Comparison of ENCODE assay signal across 8 cellular contexts in the genomic region with DNA sequence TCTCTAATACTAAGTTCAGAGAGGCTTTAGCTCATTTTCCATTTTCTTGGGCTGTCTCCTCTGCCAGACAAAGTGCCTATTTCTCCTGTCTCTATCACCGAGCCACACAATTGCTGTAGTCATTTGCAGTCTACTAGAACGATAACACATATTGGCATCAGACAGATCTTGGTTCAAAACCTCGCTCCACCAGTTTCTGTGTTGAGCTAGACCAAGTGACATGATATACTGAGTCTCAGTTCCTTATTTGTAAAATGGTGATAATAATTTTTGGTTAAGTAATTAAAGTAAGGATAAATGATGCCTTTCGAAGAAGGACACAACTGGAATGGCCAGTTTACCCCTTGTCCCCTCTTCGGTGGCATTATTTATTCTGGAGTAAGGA. TPM values are rescaled to one million over a fixed set of nuclear protein-coding genes. Genes with fewer than 3 reads are reported as not detected.
DNase-seq lines count a peak whose midpoint lies in the region; ATAC-seq and TF ChIP-seq lines count a peak whose summit lies in the region.

No MANE protein-coding gene starts in this region.

- TF ChIP-seq CTCF in HL-60 (IDR thresholded peaks at IDR 0.05; ENCODE audit: insufficient read depth, low read length): no peak
- TF ChIP-seq CTCF in dorsolateral prefrontal cortex (IDR thresholded peaks at IDR 0.05 in 54 of 56, conservative IDR thresholded peaks at IDR 0.05 in 2 of 56; ENCODE audit: low read depth in 1 of 56, partially characterized antibody in 56 of 56): no peak
- TF ChIP-seq CTCF in GM10248 (IDR thresholded peaks at IDR 0.05; ENCODE audit: control extremely low read depth, extremely low read depth, low read depth, missing control alignments): no peak

- CTCF ChIA-PET in GM10248 (lab: Yijun Ruan, JAX): interaction anchor here (0.8 to 3.7 kb wide), 7 partner anchors 10 to 631 kb away, joined by 3 to 19 read pairs (median 3); no protein-coding TSS in a partner anchor

- H3K9ac ChIP-seq in BLaER1 treated with 17β-estradiol and CSF1 and Interleukin-3, amounts not matched to agents 10 nM and 100 nM: peak overlapping the region in 10 of 11 experiments; percentile 92 to 100 (median 98); a peak in 15 of 22 replicates
- H3K9ac ChIP-seq in rectal smooth muscle tissue (ENCODE audit: low read length): no peak overlapping the region

- peaks cover 36 to 50% (median 41%) of the 10 kb centered on the region in 10 experiments for H3K4me1 ChIP-seq in BLaER1 treated with 17β-estradiol and CSF1 and Interleukin-3, amounts not matched to agents 10 nM and 100 nM
- H3K4me1 ChIP-seq in rectal smooth muscle tissue (ENCODE audit: control insufficient read depth, insufficient read depth, low read length): peaks cover 15% of the 10 kb centered on the region

- POLR2A ChIA-PET in GM10248 (lab: Yijun Ruan, JAX): interaction anchor here (1.8 to 3.0 kb wide), 2 partner anchors 10 to 13 kb away, joined by 4 to 15 read pairs; no protein-coding TSS in a partner anchor

- peak overlapping the region in 10 of 11 experiments; percentile 4 to 39 (median 18); a peak in 10 of 22 replicates for H3K4me2 ChIP-seq in BLaER1 treated with 17β-estradiol and CSF1 and Interleukin-3, amounts not matched to agents 10 nM and 100 nM

- peak overlapping the region; percentile 92 to 100 (median 97); a peak in 21 of 22 replicates for H3K27ac ChIP-seq in BLaER1 treated with 17β-estradiol and CSF1 and Interleukin-3, amounts not matched to agents 10 nM and 100 nM
- H3K27ac ChIP-seq in HL-60 (replicated peaks) (peak overlapping the region; percentile 90), dorsolateral prefrontal cortex (peak overlapping the region; percentile 59 to 97 (median 91)), rectal smooth muscle tissue (ENCODE audit: low read depth, low read length) (peak overlapping the region; percentile 50)

- H3K4me3 ChIP-seq in BLaER1 treated with 17β-estradiol and CSF1 and Interleukin-3, amounts not matched to agents 10 nM and 100 nM: peak overlapping the region in 7 of 10 experiments; percentile 87 to 98 (median 95); a peak in 8 of 20 replicates
- H3K4me3 ChIP-seq in HL-60 (replicated peaks; ENCODE audit: insufficient read depth, low read length) (no peak overlapping the region), dorsolateral prefrontal cortex (peak overlapping the region in 56 of 59 donors; percentile 71 to 100 (median 97)), rectal smooth muscle tissue (ENCODE audit: low read length) (peak overlapping the region; percentile 16)

- DNase-seq in HL-60 (ENCODE audit: low read depth in 1 of 2, low spot score in 1 of 2) (no peak), dorsolateral prefrontal cortex (no peak), CD1c-positive myeloid dendritic cell (ENCODE audit: extremely low spot score) (no peak), GM10248 (ENCODE audit: extremely low spot score) (no peak), NCI-H187 treated with DMSO at 0.1 percent for 48 hours (lab: John Stamatoyannopoulos, UW) (no peak)

- peaks cover 0 to 17% (median 2%) of the 10 kb centered on the region in 11 experiments; a peak in 11 of 22 replicates for H3K36me3 ChIP-seq in BLaER1 treated with 17β-estradiol and CSF1 and Interleukin-3, amounts not matched to agents 10 nM and 100 nM
- H3K36me3 ChIP-seq in rectal smooth muscle tissue (ENCODE audit: control insufficient read depth, insufficient read depth, low read length): no peaks in the 10 kb centered on the region

- H3K27me3 ChIP-seq in BLaER1 treated with 17β-estradiol and CSF1 and Interleukin-3, amounts not matched to agents 10 nM and 100 nM: no peaks in the 10 kb centered on the region
- no peaks in the 10 kb centered on the region for H3K27me3 ChIP-seq in HL-60 (ENCODE audit: insufficient read depth, poor library complexity, severe bottlenecking)
- H3K27me3 ChIP-seq in dorsolateral prefrontal cortex: no peaks in the 10 kb centered on the region
- no peaks in the 10 kb centered on the region for H3K27me3 ChIP-seq in rectal smooth muscle tissue (ENCODE audit: control insufficient read depth, insufficient read depth, low read length)

- intact Hi-C loops in dorsolateral prefrontal cortex (cut with DNase I): loop anchor here (5.0 to 10.0 kb wide), 4 partner anchors 43 to 108 kb away; no protein-coding TSS in a partner anchor

- peak; percentile 10 for ATAC-seq in GM21423 (IDR thresholded peaks at IDR 0.05; ENCODE audit: unreplicated experiment)

- H3K9me3 ChIP-seq in BLaER1 treated with 17β-estradiol and CSF1 and Interleukin-3, amounts not matched to agents 10 nM and 100 nM (replicated peaks in 1 of 11): no peaks in the 10 kb centered on the region

- peaks cover 42 to 45% (median 44%) of the 10 kb centered on the region in 11 experiments for H4K20me1 ChIP-seq in BLaER1 treated with 17β-estradiol and CSF1 and Interleukin-3, amounts not matched to agents 10 nM and 100 nM

RNA-seq across cellular contexts. Expression of gene RAB7A, which starts 0.4 kb away (rescaled TPM):
- total RNA-seq in dorsolateral prefrontal cortex: 100 to 1,000 TPM; 221 to 378 (median 299) TPM
